2 cellular contexts compared by ENCODE assay signal in genomic region chr5:8693341-8693844, GRCh38.
A peak's percentile ranks its signal among the peaks of the same experiment; 100 is the strongest.
TF ChIP-seq lines count a peak whose summit lies in the region.

No MANE protein-coding gene starts in this region.

TF ChIP-seq in HepG2, 621 proteins besides CTCF, POLR2A, EP300 and RAD21:
- TF ChIP-seq MAFK (conservative IDR thresholded peaks at IDR 0.05 in 1 of 2, IDR thresholded peaks at IDR 0.05 in 1 of 2; ENCODE audit: low read length in 2 of 2) (peak; percentile 58 to 71), CHCHD3 (CRISPR knock-in tag; IDR thresholded peaks at IDR 0.05) (no peak), MAFF (IDR thresholded peaks at IDR 0.05; ENCODE audit: low read depth, low read length) (peak; percentile 45; the same call in 1 of the 2 replicates)

TF ChIP-seq in H1, 55 proteins besides CTCF, POLR2A, EP300 and RAD21:
- peak; percentile 16; the same call in 1 of the 2 replicates for TF ChIP-seq MAFK (IDR thresholded peaks at IDR 0.05; ENCODE audit: low read depth, low read length)
- no peak for TF ChIP-seq ASH2L (IDR thresholded peaks at IDR 0.05; ENCODE audit: low read length)
- no peak for TF ChIP-seq TAF7 (optimal IDR thresholded peaks at IDR 0.05; ENCODE audit: borderline replicate concordance, low read depth, low read length)
